Comparison of ENCODE assay signal across 1 cellular context in the genomic region with DNA sequence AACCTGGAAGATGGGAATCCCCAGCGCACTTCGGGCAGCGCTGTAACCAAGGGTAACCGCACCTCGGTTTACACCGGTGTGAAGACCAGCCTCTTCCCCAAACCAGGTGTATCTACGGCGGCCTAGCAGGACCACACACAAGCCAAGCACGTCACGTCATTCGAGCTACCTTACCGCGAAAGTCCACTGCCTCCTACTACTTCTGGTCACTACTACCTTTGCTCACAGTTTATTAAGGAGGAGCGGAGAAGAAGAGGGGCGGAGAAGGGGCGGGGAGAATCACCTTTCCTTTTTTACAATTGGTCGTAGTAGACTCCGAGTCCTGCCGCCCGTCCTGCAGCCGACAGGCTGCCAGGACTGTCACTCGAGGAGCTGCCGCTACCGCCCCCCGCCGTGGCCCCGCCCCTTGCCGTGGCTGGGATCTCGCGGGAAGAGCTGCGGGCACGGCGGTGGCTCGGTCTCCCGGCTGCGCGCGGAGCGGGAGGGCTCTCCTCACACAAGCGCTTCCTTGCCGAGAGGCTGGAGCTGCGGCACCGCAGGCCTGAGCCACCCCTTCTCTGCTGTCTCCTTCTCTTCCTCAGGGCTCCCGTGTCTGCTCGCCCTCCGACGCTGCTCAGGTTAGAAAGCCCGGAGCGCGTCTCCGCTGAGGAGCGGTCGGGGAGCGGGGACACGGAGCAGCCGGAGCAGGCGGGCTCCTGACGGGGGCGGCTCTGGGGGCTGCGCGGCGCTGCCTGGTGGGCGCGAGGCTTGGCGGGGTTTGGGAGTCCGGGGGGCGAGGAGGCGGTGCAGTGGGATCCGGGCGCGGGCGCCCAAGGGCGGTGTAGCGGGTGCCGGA.
TF ChIP-seq lines count a peak whose summit lies in the region.

A gene (plus strand): TSS at position 495 of the 835 bp plus-strand sequence. CDS start 95,172 bp downstream, outside the sequence.

TF ChIP-seq in WTC11, 78 proteins besides CTCF, POLR2A, EP300 and RAD21 (continued from another document):
- TF ChIP-seq, protein P1, sequence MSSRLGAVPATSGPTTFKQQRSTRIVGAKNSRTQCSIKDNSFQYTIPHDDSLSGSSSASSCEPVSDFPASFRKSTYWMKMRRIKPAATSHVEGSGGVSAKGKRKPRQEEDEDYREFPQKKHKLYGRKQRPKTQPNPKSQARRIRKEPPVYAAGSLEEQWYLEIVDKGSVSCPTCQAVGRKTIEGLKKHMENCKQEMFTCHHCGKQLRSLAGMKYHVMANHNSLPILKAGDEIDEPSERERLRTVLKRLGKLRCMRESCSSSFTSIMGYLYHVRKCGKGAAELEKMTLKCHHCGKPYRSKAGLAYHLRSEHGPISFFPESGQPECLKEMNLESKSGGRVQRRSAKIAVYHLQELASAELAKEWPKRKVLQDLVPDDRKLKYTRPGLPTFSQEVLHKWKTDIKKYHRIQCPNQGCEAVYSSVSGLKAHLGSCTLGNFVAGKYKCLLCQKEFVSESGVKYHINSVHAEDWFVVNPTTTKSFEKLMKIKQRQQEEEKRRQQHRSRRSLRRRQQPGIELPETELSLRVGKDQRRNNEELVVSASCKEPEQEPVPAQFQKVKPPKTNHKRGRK (CRISPR knock-in tag; IDR thresholded peaks at IDR 0.05; ENCODE audit: borderline replicate concordance) = no peak
- TF ChIP-seq, protein P2, sequence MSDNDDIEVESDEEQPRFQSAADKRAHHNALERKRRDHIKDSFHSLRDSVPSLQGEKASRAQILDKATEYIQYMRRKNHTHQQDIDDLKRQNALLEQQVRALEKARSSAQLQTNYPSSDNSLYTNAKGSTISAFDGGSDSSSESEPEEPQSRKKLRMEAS (CRISPR knock-in tag; IDR thresholded peaks at IDR 0.05) = peak; percentile 32
- TF ChIP-seq, protein P3, sequence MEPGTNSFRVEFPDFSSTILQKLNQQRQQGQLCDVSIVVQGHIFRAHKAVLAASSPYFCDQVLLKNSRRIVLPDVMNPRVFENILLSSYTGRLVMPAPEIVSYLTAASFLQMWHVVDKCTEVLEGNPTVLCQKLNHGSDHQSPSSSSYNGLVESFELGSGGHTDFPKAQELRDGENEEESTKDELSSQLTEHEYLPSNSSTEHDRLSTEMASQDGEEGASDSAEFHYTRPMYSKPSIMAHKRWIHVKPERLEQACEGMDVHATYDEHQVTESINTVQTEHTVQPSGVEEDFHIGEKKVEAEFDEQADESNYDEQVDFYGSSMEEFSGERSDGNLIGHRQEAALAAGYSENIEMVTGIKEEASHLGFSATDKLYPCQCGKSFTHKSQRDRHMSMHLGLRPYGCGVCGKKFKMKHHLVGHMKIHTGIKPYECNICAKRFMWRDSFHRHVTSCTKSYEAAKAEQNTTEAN (CRISPR knock-in tag; IDR thresholded peaks at IDR 0.05) = no peak
- TF ChIP-seq ZNF416 (CRISPR knock-in tag; IDR thresholded peaks at IDR 0.05) = no peak
- no peak for TF ChIP-seq ZNF423 (CRISPR knock-in tag; IDR thresholded peaks at IDR 0.05)
- peak; percentile 31; the same call in 1 of the 2 replicates for TF ChIP-seq ESRRA (CRISPR knock-in tag; IDR thresholded peaks at IDR 0.05; ENCODE audit: borderline replicate concordance)
- no peak for TF ChIP-seq PRRX2 (CRISPR knock-in tag; IDR thresholded peaks at IDR 0.05)
- TF ChIP-seq, protein P4, sequence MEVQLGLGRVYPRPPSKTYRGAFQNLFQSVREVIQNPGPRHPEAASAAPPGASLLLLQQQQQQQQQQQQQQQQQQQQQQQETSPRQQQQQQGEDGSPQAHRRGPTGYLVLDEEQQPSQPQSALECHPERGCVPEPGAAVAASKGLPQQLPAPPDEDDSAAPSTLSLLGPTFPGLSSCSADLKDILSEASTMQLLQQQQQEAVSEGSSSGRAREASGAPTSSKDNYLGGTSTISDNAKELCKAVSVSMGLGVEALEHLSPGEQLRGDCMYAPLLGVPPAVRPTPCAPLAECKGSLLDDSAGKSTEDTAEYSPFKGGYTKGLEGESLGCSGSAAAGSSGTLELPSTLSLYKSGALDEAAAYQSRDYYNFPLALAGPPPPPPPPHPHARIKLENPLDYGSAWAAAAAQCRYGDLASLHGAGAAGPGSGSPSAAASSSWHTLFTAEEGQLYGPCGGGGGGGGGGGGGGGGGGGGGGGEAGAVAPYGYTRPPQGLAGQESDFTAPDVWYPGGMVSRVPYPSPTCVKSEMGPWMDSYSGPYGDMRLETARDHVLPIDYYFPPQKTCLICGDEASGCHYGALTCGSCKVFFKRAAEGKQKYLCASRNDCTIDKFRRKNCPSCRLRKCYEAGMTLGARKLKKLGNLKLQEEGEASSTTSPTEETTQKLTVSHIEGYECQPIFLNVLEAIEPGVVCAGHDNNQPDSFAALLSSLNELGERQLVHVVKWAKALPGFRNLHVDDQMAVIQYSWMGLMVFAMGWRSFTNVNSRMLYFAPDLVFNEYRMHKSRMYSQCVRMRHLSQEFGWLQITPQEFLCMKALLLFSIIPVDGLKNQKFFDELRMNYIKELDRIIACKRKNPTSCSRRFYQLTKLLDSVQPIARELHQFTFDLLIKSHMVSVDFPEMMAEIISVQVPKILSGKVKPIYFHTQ (CRISPR knock-in tag; IDR thresholded peaks at IDR 0.05) = no peak
- TF ChIP-seq, protein P5, sequence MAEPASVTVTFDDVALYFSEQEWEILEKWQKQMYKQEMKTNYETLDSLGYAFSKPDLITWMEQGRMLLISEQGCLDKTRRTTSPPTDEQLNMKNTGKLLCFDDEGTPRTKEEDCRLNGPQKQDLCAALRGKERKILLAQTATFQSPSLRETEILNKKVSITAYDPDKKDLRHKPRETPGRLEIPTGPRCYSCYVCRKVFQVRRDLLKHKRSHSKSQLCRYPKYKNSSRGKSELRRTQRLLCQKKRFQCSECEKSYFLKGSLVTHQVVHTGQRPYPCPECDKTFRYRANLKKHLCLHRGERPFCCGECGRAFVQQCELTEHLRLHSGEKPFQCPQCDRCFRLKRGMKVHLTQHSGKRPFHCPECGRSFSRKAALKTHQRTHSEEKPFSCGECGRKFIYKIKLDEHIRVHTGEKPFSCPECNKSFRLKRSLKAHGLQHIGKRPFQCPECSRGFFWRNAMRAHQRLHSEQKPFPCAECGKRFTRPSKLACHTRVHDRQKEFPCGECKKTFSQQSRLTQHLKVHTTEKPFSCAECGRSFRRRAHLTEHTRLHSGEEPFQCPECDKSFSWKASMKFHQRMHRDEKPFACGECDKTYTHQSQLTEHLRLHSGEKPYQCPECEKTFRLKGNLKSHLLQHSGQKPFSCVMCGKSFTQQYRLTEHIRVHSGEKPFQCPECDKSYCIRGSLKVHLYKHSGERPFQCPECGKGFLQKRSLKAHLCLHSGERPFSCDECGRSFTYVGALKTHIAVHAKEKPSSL (CRISPR knock-in tag; conservative IDR thresholded peaks at IDR 0.05) = no peak
- no peak for TF ChIP-seq ZNF263 (CRISPR knock-in tag; IDR thresholded peaks at IDR 0.05; ENCODE audit: low read depth)
- TF ChIP-seq, protein P6, sequence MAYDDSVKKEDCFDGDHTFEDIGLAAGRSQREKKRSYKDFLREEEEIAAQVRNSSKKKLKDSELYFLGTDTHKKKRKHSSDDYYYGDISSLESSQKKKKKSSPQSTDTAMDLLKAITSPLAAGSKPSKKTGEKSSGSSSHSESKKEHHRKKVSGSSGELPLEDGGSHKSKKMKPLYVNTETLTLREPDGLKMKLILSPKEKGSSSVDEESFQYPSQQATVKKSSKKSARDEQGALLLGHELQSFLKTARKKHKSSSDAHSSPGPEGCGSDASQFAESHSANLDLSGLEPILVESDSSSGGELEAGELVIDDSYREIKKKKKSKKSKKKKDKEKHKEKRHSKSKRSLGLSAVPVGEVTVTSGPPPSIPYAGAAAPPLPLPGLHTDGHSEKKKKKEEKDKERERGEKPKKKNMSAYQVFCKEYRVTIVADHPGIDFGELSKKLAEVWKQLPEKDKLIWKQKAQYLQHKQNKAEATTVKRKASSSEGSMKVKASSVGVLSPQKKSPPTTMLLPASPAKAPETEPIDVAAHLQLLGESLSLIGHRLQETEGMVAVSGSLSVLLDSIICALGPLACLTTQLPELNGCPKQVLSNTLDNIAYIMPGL (CRISPR knock-in tag; IDR thresholded peaks at IDR 0.05) = no peak; the same call in 1 of the 2 replicates
- TF ChIP-seq SP1 (CRISPR knock-in tag; conservative IDR thresholded peaks at IDR 0.05) = peak; percentile 94
- TF ChIP-seq, protein P7, sequence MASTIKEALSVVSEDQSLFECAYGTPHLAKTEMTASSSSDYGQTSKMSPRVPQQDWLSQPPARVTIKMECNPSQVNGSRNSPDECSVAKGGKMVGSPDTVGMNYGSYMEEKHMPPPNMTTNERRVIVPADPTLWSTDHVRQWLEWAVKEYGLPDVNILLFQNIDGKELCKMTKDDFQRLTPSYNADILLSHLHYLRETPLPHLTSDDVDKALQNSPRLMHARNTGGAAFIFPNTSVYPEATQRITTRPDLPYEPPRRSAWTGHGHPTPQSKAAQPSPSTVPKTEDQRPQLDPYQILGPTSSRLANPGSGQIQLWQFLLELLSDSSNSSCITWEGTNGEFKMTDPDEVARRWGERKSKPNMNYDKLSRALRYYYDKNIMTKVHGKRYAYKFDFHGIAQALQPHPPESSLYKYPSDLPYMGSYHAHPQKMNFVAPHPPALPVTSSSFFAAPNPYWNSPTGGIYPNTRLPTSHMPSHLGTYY (CRISPR knock-in tag; IDR thresholded peaks at IDR 0.05) = no peak
- TF ChIP-seq, protein P8, sequence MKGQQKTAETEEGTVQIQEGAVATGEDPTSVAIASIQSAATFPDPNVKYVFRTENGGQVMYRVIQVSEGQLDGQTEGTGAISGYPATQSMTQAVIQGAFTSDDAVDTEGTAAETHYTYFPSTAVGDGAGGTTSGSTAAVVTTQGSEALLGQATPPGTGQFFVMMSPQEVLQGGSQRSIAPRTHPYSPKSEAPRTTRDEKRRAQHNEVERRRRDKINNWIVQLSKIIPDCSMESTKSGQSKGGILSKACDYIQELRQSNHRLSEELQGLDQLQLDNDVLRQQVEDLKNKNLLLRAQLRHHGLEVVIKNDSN (CRISPR knock-in tag; IDR thresholded peaks at IDR 0.05) = no peak
- TF ChIP-seq EMX1 (CRISPR knock-in tag; IDR thresholded peaks at IDR 0.05) = no peak
- no peak for TF ChIP-seq NR2C2 (CRISPR knock-in tag; IDR thresholded peaks at IDR 0.05)
- TF ChIP-seq, protein P9, sequence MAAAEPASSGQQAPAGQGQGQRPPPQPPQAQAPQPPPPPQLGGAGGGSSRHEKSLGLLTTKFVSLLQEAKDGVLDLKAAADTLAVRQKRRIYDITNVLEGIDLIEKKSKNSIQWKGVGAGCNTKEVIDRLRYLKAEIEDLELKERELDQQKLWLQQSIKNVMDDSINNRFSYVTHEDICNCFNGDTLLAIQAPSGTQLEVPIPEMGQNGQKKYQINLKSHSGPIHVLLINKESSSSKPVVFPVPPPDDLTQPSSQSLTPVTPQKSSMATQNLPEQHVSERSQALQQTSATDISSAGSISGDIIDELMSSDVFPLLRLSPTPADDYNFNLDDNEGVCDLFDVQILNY (CRISPR knock-in tag; IDR thresholded peaks at IDR 0.05) = peak; percentile 68; the same call in 1 of the 2 replicates
- TF ChIP-seq, protein P10, sequence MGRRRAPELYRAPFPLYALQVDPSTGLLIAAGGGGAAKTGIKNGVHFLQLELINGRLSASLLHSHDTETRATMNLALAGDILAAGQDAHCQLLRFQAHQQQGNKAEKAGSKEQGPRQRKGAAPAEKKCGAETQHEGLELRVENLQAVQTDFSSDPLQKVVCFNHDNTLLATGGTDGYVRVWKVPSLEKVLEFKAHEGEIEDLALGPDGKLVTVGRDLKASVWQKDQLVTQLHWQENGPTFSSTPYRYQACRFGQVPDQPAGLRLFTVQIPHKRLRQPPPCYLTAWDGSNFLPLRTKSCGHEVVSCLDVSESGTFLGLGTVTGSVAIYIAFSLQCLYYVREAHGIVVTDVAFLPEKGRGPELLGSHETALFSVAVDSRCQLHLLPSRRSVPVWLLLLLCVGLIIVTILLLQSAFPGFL (CRISPR knock-in tag; IDR thresholded peaks at IDR 0.05; ENCODE audit: borderline replicate concordance) = no peak
- TF ChIP-seq MYBL2 (CRISPR knock-in tag; IDR thresholded peaks at IDR 0.05) = no peak
- no peak for TF ChIP-seq RORB (CRISPR knock-in tag; IDR thresholded peaks at IDR 0.05)
- TF ChIP-seq, protein P11, sequence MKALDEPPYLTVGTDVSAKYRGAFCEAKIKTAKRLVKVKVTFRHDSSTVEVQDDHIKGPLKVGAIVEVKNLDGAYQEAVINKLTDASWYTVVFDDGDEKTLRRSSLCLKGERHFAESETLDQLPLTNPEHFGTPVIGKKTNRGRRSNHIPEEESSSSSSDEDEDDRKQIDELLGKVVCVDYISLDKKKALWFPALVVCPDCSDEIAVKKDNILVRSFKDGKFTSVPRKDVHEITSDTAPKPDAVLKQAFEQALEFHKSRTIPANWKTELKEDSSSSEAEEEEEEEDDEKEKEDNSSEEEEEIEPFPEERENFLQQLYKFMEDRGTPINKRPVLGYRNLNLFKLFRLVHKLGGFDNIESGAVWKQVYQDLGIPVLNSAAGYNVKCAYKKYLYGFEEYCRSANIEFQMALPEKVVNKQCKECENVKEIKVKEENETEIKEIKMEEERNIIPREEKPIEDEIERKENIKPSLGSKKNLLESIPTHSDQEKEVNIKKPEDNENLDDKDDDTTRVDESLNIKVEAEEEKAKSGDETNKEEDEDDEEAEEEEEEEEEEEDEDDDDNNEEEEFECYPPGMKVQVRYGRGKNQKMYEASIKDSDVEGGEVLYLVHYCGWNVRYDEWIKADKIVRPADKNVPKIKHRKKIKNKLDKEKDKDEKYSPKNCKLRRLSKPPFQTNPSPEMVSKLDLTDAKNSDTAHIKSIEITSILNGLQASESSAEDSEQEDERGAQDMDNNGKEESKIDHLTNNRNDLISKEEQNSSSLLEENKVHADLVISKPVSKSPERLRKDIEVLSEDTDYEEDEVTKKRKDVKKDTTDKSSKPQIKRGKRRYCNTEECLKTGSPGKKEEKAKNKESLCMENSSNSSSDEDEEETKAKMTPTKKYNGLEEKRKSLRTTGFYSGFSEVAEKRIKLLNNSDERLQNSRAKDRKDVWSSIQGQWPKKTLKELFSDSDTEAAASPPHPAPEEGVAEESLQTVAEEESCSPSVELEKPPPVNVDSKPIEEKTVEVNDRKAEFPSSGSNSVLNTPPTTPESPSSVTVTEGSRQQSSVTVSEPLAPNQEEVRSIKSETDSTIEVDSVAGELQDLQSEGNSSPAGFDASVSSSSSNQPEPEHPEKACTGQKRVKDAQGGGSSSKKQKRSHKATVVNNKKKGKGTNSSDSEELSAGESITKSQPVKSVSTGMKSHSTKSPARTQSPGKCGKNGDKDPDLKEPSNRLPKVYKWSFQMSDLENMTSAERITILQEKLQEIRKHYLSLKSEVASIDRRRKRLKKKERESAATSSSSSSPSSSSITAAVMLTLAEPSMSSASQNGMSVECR (CRISPR knock-in tag; IDR thresholded peaks at IDR 0.05; ENCODE audit: borderline replicate concordance) = peak; percentile 73; the same call in 1 of the 2 replicates
TF ChIP-seq in WTC11: peak in this region for 9.
